In genomic region chr20:62741191-62741676, GRCh38 we compare ENCODE assay signal across 12 cellular contexts. TPM values are rescaled to one million over a fixed set of nuclear protein-coding genes. Genes with fewer than 3 reads are reported as not detected.
DNase-seq lines count a peak whose midpoint lies in the region; ATAC-seq and TF ChIP-seq lines count a peak whose summit lies in the region.
"Had no signal": no experiment of that assay in that cellular context is flagged by ENCODE, and none has a peak within 500 bp of the region (broad histone marks: within the 10 kb centered on the region; RNA-seq: fewer than 3 reads in every experiment).

No MANE protein-coding gene starts in this region.

- no peak for ATAC-seq in T-helper 17 cell
- ATAC-seq in heart left ventricle, result no peak
- ATAC-seq in HG02970 (IDR thresholded peaks at IDR 0.05; ENCODE audit: low FRiP score, unreplicated experiment), result no peak

- in situ Hi-C loops in transverse colon (cut with MboI; ENCODE audit: low pct_ligation_motif_present in 1 of 4, low pct_unique_long_range_greater_than_20kb in 1 of 4, low sequenced_read_pairs in 3 of 4), result no loop called here

- TF ChIP-seq EP300 in transverse colon (IDR thresholded peaks at IDR 0.05; ENCODE audit: low read depth), result no peak

- peak overlapping the region in 3 of 12 donors; percentile 13 to 91 (median 57) for H3K27ac ChIP-seq in heart left ventricle
- peak overlapping the region; percentile 43 to 81 (median 50) for H3K27ac ChIP-seq in transverse colon
- H3K27ac ChIP-seq: tibial artery had no signal

- no peaks in the 10 kb centered on the region for H3K9me3 ChIP-seq in T-helper 17 cell (ENCODE audit: control insufficient read depth, low read length, poor library complexity, severe bottlenecking)
- no peaks in the 10 kb centered on the region for H3K9me3 ChIP-seq in heart left ventricle
- H3K9me3 ChIP-seq in transverse colon, result no peaks in the 10 kb centered on the region
- H3K9me3 ChIP-seq: BE2C, tibial artery had no signal

- H3K27me3 ChIP-seq in heart left ventricle (peaks cover 0 to 57% (median 10%) of the 10 kb centered on the region in 9 donors), transverse colon (peaks cover 26% of the 10 kb centered on the region)
- H3K27me3 ChIP-seq: BE2C had no signal

- no peak overlapping the region for H3K27ac Mint-ChIP-seq in activated naive CD4-positive, alpha-beta T cell treated with anti-CD3 and anti-CD28 coated beads for 36 hours
- H3K27ac Mint-ChIP-seq in T-helper 17 cell (peak overlapping the region; percentile 95), Calu3 (ENCODE audit: unreplicated experiment) (no peak overlapping the region)
- H3K27ac Mint-ChIP-seq: mesothelial cell of epicardium had no signal

- intact Hi-C loops in activated naive CD4-positive, alpha-beta T cell treated with anti-CD3 and anti-CD28 coated beads for 36 hours (cut with micrococcal nuclease), result loop anchor here (2.0 kb wide), 1 partner anchor 98 kb away; the partner anchor contains the start of gene SLCO4A1
- intact Hi-C loops in heart left ventricle (cut with DNase I) (no loop called here), transverse colon (cut with DNase I; ENCODE audit: low total_unique reads) (no loop called here), Calu3 (cut with micrococcal nuclease; ENCODE audit: unreplicated experiment) (no loop called here)

- DNase-seq in activated naive CD4-positive, alpha-beta T cell treated with anti-CD3 and anti-CD28 coated beads for 36 hours, result peak; percentile 7
- DNase-seq in activated naive CD4-positive, alpha-beta T cell treated with Interleukin-2 at 50 U/mL for 16 hours, result no peak
- peak in 1 of 3 donors; percentile 13 for DNase-seq in T-helper 17 cell
- peak in 3 of 5 donors; percentile 6 to 51 (median 10) for DNase-seq in heart left ventricle
- no peak for DNase-seq in transverse colon
- DNase-seq in foreskin melanocyte, result no peak
- DNase-seq in Calu3, result no peak
- DNase-seq: BE2C, KG1 had no signal

- no peaks in the 10 kb centered on the region for H3K36me3 Mint-ChIP-seq in activated naive CD4-positive, alpha-beta T cell treated with anti-CD3 and anti-CD28 coated beads for 36 hours (ENCODE audit: low read depth)
- H3K36me3 Mint-ChIP-seq in T-helper 17 cell (ENCODE audit: low read depth) (peaks cover 5% of the 10 kb centered on the region), Calu3 (ENCODE audit: insufficient read depth, unreplicated experiment) (peaks cover 9% of the 10 kb centered on the region)
- H3K36me3 Mint-ChIP-seq: mesothelial cell of epicardium had no signal

- H3K9me3 Mint-ChIP-seq in activated naive CD4-positive, alpha-beta T cell treated with anti-CD3 and anti-CD28 coated beads for 36 hours, result no peaks in the 10 kb centered on the region
- no peaks in the 10 kb centered on the region for H3K9me3 Mint-ChIP-seq in Calu3 (ENCODE audit: low read depth, unreplicated experiment)
- H3K9me3 Mint-ChIP-seq: mesothelial cell of epicardium had no signal

- H3K4me1 ChIP-seq in heart left ventricle (peaks cover 0 to 39% (median 6%) of the 10 kb centered on the region in 12 donors), transverse colon (peaks cover 4 to 26% (median 16%) of the 10 kb centered on the region in 4 donors)
- H3K4me1 ChIP-seq: tibial artery had no signal

- BruUV-seq in Calu3 (replicated peaks; lab: Mats Ljungman, UMichigan), result no TSS peak

- CTCF ChIA-PET in activated naive CD4-positive, alpha-beta T cell treated with anti-CD3 and anti-CD28 coated beads for 36 hours (lab: Charles Lee), result interaction anchor here (1.5 kb wide), 1 partner anchor 51 kb away, joined by 3 read pairs; no protein-coding TSS in a partner anchor
- CTCF ChIA-PET in Calu3 (lab: Charles Lee), result interaction anchor here (0.6 to 2.2 kb wide), 5 partner anchors 38 to 423 kb away, joined by 3 to 9 read pairs (median 4); partner anchors contain the start of gene MRGBP

- no peak overlapping the region for H3K4me3 Mint-ChIP-seq in activated naive CD4-positive, alpha-beta T cell treated with anti-CD3 and anti-CD28 coated beads for 36 hours
- H3K4me3 Mint-ChIP-seq in T-helper 17 cell, result peak overlapping the region; percentile 50
- H3K4me3 Mint-ChIP-seq in Calu3 (ENCODE audit: low read depth, unreplicated experiment), result no peak overlapping the region
- H3K4me3 Mint-ChIP-seq: mesothelial cell of epicardium had no signal

- peaks cover 28% of the 10 kb centered on the region for H3K4me1 Mint-ChIP-seq in activated naive CD4-positive, alpha-beta T cell treated with anti-CD3 and anti-CD28 coated beads for 36 hours (ENCODE audit: low read depth)
- peaks cover 28% of the 10 kb centered on the region for H3K4me1 Mint-ChIP-seq in T-helper 17 cell
- H3K4me1 Mint-ChIP-seq in Calu3 (ENCODE audit: low read depth, unreplicated experiment), result peaks cover 14% of the 10 kb centered on the region

- TF ChIP-seq CTCF in heart left ventricle (IDR thresholded peaks at IDR 0.05), result no peak
- TF ChIP-seq CTCF in transverse colon (IDR thresholded peaks at IDR 0.05), result no peak
- no peak for TF ChIP-seq CTCF in Calu3 (IDR thresholded peaks at IDR 0.05; ENCODE audit: unreplicated experiment)

- H3K4me3 ChIP-seq in heart left ventricle (peak overlapping the region in 1 of 12 donors; percentile 33), transverse colon (no peak overlapping the region)
- H3K4me3 ChIP-seq: tibial artery had no signal

- 50 to 53% (median 53%) methylated on average over 8 to 9 of the region's 9 CpGs; no CpG with 5 or more reads in 1 of the 4 donors for WGBS in heart left ventricle, 4 donors
- 41% methylated on average over 6 of the region's 9 CpGs; no CpG with 5 or more reads in 1 of the 2 donors for WGBS in transverse colon (ENCODE audit: low coverage in 1 of 2), 2 donors

- H3K27me3 Mint-ChIP-seq in activated naive CD4-positive, alpha-beta T cell treated with anti-CD3 and anti-CD28 coated beads for 36 hours (ENCODE audit: low read depth), result peaks cover under 1% of the 10 kb centered on the region
- H3K27me3 Mint-ChIP-seq in T-helper 17 cell (peaks cover 5% of the 10 kb centered on the region), Calu3 (ENCODE audit: unreplicated experiment) (peaks cover 40% of the 10 kb centered on the region)

- no peak for TF ChIP-seq POLR2A in heart left ventricle (IDR thresholded peaks at IDR 0.05)
- no peak for TF ChIP-seq POLR2A in transverse colon (IDR thresholded peaks at IDR 0.05)

- no peaks in the 10 kb centered on the region for H3K36me3 ChIP-seq in heart left ventricle
- no peaks in the 10 kb centered on the region for H3K36me3 ChIP-seq in transverse colon
- H3K36me3 ChIP-seq: BE2C, tibial artery had no signal

RNA-seq across cellular contexts. Expression of gene NTSR1, which starts 32.6 kb away (rescaled TPM):
- not detected for total RNA-seq in activated naive CD4-positive, alpha-beta T cell treated with anti-CD3 and anti-CD28 coated beads for 36 hours
- total RNA-seq in T-helper 17 cell (under 1 TPM in 1 of 2 donors, not detected in 1; 0.10 TPM), heart left ventricle (under 1 TPM in 3 of 9 donors, not detected in 6; 0.07 to 0.32 (median 0.07) TPM), transverse colon (10 to 100 TPM in 1 of 4 donors, 1 to 10 TPM in 3; 1.5 to 23.9 (median 4.7) TPM), Calu3 (2022) (not detected in 2 replicates)
- under 1 TPM in 1 of 2 donors, not detected in 1; 0.01 TPM for polyA plus RNA-seq in heart left ventricle

RNA-seq across cellular contexts. Expression of gene MRGBP, which starts 55.0 kb away (rescaled TPM):
- 1 to 10 TPM; 7.3 to 8.0 TPM for total RNA-seq in activated naive CD4-positive, alpha-beta T cell treated with anti-CD3 and anti-CD28 coated beads for 36 hours
- total RNA-seq in T-helper 17 cell (1 to 10 TPM; 6.5 to 6.8 TPM), heart left ventricle (10 to 100 TPM in 1 of 9 donors, 1 to 10 TPM in 8; 7.2 to 10.5 (median 8.7) TPM), transverse colon (10 to 100 TPM; 10.8 to 13.0 (median 11.9) TPM), Calu3 (2022) (28.9 and 31.8 TPM in 2 replicates)
- polyA plus RNA-seq in heart left ventricle, result 10 to 100 TPM in 1 of 2 donors, 1 to 10 TPM in 1; 7.1 to 10.2 TPM

Comparison
In these comparisons a context has a peak if more than half of its experiments do, and no peak if none do; other contexts are left out.
1. DNase-seq: peak in activated naive CD4-positive, alpha-beta T cell treated with anti-CD3 and anti-CD28 coated beads for 36 hours (single experiment) and heart left ventricle (3 of 5); none in activated naive CD4-positive, alpha-beta T cell treated with Interleukin-2 at 50 U/mL for 16 hours (single experiment), transverse colon (single experiment), foreskin melanocyte (single experiment) and Calu3 (single experiment).